Comparison of ENCODE assay signal across 9 cellular contexts in the genomic region with DNA sequence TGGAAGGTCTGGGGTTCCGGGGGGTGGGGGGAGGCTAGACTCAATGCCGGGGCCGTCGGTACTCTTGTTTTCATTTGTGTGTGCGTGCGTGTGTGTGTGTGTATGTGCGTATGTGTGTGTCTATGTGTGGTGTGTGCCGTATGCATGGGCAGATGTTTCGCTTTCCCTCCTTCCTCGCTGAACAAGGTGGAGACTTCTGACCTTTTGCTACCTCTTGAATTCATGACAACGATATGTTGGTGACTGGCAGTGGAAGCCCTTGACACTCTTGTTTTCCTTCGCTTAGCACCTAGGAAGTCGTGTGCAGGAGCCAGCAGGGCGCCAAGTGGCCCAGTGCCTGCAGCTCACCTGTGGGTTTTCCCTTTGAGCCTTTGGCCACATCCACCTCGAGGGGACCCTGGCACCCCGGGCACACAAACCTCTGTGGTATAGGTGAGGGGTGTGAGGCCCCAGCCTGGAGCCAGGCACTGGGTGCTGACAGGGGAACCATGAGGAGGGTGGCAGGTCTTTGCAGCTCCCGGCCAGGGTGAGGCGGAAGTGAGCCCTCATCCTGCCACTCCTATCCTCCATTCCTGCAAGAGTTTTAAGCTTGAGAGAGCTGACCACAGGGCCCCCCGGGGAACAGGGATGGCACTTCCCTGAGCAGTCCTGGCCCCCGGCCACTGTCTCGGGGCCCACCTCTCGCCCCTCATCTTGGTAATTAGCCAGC. TPM values are rescaled to one million over a fixed set of nuclear protein-coding genes. Genes with fewer than 3 reads are reported as not detected.
DNase-seq lines count a peak whose midpoint lies in the region; ATAC-seq and TF ChIP-seq lines count a peak whose summit lies in the region.
"Had no signal": no experiment of that assay in that cellular context is flagged by ENCODE, and none has a peak within 500 bp of the region (broad histone marks: within the 10 kb centered on the region; RNA-seq: fewer than 3 reads in every experiment).

No MANE protein-coding gene starts in this region.

- no peaks in the 10 kb centered on the region for H3K79me2 ChIP-seq in OCI-LY3 (ENCODE audit: low read length)

- TF ChIP-seq CTCF in GM12875 (IDR thresholded peaks at IDR 0.05; ENCODE audit: borderline replicate concordance, insufficient read depth, low read depth, low read length), result 0 out of 2 replicates have a peak, but pooled peaks have one; percentile 22
- peak; percentile 31 for TF ChIP-seq CTCF in OCI-LY3 (IDR thresholded peaks at IDR 0.05; ENCODE audit: low read depth, low read length)

- ATAC-seq in sciatic nerve (no peak), HG02973 (IDR thresholded peaks at IDR 0.05; ENCODE audit: unreplicated experiment) (no peak), HG03196 (IDR thresholded peaks at IDR 0.05; ENCODE audit: unreplicated experiment) (no peak)

- H3K36me3 ChIP-seq in OCI-LY3 (replicated peaks; ENCODE audit: low read depth, low read length), result peaks cover 15% of the 10 kb centered on the region

- peak; percentile 0 for DNase-seq in fibroblast of gingiva (ENCODE audit: low read depth)
- DNase-seq in sciatic nerve (ENCODE audit: low spot score), result peak; percentile 45
- DNase-seq in nucleus accumbens (lab: John Stamatoyannopoulos, UW), result no peak
- DNase-seq: cortex of kidney, NCI-H146 had no signal

- no peak overlapping the region for H3K4me3 ChIP-seq in GM12875 (ENCODE audit: low read depth, low read length)
- no peak overlapping the region for H3K4me3 ChIP-seq in OCI-LY3 (ENCODE audit: low read length)

- intact Hi-C loops in sciatic nerve (cut with DNase I), result no loop called here

- no peaks in the 10 kb centered on the region for H3K9me3 ChIP-seq in OCI-LY3 (ENCODE audit: insufficient read depth, low read length)

- H2AFZ ChIP-seq in OCI-LY3 (ENCODE audit: low read depth, low read length), result no peak overlapping the region

- no peak overlapping the region for H3K4me2 ChIP-seq in OCI-LY3 (ENCODE audit: low read length)

- H3K4me1 ChIP-seq in OCI-LY3 (ENCODE audit: low read length), result no peaks in the 10 kb centered on the region

- H4K20me1 ChIP-seq in OCI-LY3 (ENCODE audit: insufficient read depth, low read length), result peaks cover 5% of the 10 kb centered on the region

- H3K9ac ChIP-seq in OCI-LY3 (ENCODE audit: low read length), result no peak overlapping the region

- no peaks in the 10 kb centered on the region for H3K27me3 ChIP-seq in OCI-LY3 (ENCODE audit: low read depth, low read length)

- no peak overlapping the region for H3K27ac ChIP-seq in OCI-LY3 (ENCODE audit: low read length)

RNA-seq across cellular contexts. Expression of a gene that starts 19.3 kb away (rescaled TPM):
- 1.4 TPM for total RNA-seq in sciatic nerve

RNA-seq across cellular contexts. Expression of a gene that starts 30.7 kb away (rescaled TPM):
- 4.8 TPM for total RNA-seq in sciatic nerve

Comparison
In these comparisons a context has a peak if more than half of its experiments do, and no peak if none do; other contexts are left out.
1. DNase-seq: peak in fibroblast of gingiva (single experiment) and sciatic nerve (single experiment); none in nucleus accumbens (0 of 56).